1 cellular context compared by ENCODE assay signal in the genomic region with DNA sequence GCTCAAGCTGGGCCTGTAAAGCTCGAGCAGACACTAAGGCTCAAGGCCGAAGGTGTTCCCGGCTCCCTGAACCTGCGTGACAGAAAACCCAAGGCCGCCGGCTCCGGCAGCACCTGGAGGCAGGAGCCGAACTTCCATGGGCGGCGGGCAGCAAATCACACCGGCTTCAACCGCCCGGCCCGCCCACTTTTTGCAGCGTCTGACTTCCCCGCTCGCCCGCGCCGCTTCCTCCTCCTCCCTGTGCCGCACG.
TF ChIP-seq lines count a peak whose summit lies in the region.

No MANE protein-coding gene starts in this region.

TF ChIP-seq in K562, 482 proteins besides CTCF, POLR2A, EP300 and RAD21 (continued from another document):
- TF ChIP-seq MYC (IDR thresholded peaks at IDR 0.05; ENCODE audit: low read depth, low read length) (no peak), MYC (CRISPR knock-in tag; IDR thresholded peaks at IDR 0.05; ENCODE audit: borderline replicate concordance, low read depth) (0 out of 2 replicates have a peak, but pooled peaks have one; percentile 40), SMAD1 (IDR thresholded peaks at IDR 0.05; ENCODE audit: low read depth, low read length, partially characterized antibody) (peak; percentile 9), HNRNPUL1 (IDR thresholded peaks at IDR 0.05; ENCODE audit: low read length) (no peak), SRF (CRISPR knock-in tag; IDR thresholded peaks at IDR 0.05) (peak in 1 of 2 experiments; percentile 78; a peak in 1 of 4 replicates), PBX2 (CRISPR knock-in tag; IDR thresholded peaks at IDR 0.05; ENCODE audit: low read depth) (no peak), PBX2 (tag; conservative IDR thresholded peaks at IDR 0.05; ENCODE audit: low read depth) (no peak), SUPT5H (IDR thresholded peaks at IDR 0.05) (no peak), ZNF354B (CRISPR knock-in tag; IDR thresholded peaks at IDR 0.05) (no peak)
TF ChIP-seq in K562: peak in this region for 23.
